In the genomic region with DNA sequence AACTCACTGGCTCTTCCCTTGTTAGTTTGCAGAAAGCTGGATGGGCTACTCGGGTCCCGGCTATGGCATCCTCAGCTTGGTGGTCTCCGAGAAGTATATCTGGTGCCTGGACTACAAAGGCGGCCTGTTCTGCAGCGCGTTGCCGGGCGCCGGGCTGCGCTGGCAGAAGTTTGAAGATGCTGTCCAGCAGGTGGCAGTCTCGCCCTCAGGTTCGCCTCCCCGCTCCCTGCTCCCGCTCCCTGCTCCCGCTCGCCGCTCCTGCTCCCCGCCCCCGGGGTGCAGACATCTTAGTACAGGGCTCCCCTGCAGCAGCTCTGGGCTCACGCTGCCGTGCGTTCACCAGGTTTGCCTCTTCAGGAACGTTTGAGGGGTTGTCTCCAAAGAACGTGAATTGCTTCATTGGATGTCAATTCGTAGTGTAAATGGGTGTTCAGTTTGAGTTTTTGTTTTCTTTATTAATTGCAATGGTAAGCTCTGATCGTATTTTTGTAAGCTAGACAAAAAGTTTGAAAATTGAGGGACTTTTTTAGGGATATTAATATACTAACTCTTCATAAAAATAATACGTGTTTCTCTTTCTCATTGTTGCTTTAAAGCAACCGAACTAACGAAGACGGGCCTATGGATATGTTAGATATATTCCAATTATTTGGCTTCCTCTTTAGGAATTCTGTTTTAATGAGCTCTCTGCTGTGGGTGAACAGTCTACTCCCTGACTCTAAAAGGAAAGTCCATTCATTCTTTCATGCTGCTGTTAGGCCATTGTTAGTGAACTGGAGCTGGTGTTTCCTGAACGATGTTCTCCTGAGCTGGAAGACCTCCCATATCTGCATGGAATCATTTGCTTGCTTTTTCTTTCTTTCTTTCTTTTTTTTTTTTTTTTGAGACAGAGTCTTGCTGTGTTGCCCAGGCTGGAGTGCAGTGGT, we compare ENCODE assay signal across 8 cellular contexts.
DNase-seq lines count a peak whose midpoint lies in the region; ATAC-seq and TF ChIP-seq lines count a peak whose summit lies in the region.

No MANE protein-coding gene starts in this region.

- no peaks in the 10 kb centered on the region for H3K27me3 ChIP-seq in AG04450 (ENCODE audit: control insufficient read depth, insufficient read depth, low read length)

- ATAC-seq in GM21529 (IDR thresholded peaks at IDR 0.05; ENCODE audit: unreplicated experiment): peak; percentile 79
- peak; percentile 57 for ATAC-seq in left colon
- no peak for ATAC-seq in GM21423 (IDR thresholded peaks at IDR 0.05; ENCODE audit: unreplicated experiment)

- no peaks in the 10 kb centered on the region for H3K27me3 Mint-ChIP-seq in chondrocyte (ENCODE audit: low read depth)

- peak overlapping the region; percentile 39 for H3K4me3 Mint-ChIP-seq in chondrocyte (ENCODE audit: unreplicated experiment)

- H3K4me1 Mint-ChIP-seq in chondrocyte (ENCODE audit: low read depth): peaks cover 9% of the 10 kb centered on the region

- TF ChIP-seq CTCF in AG04450 (IDR thresholded peaks at IDR 0.05; ENCODE audit: low read depth, low read length) (peak; percentile 75), chondrocyte (IDR thresholded peaks at IDR 0.05) (peak; percentile 91)

- POLR2A ChIA-PET in AG04450 (lab: Yijun Ruan, JAX): no interaction called here

- no peak overlapping the region for H3K27ac ChIP-seq in AG04450 (ENCODE audit: low read depth, low read length)

- H3K27ac Mint-ChIP-seq in chondrocyte (ENCODE audit: unreplicated experiment): no peak overlapping the region

- no peaks in the 10 kb centered on the region for H3K9me3 Mint-ChIP-seq in chondrocyte (ENCODE audit: low read depth)

- CTCF ChIA-PET in AG04450 (lab: Charles Lee): interaction anchor here (0.5 to 3.6 kb wide), 46 partner anchors 8 to 1062 kb away, joined by 3 to 45 read pairs (median 4); a partner anchor contains a TSS

- H3K36me3 Mint-ChIP-seq in chondrocyte (ENCODE audit: low read depth): peaks cover 19% of the 10 kb centered on the region

- H3K4me3 ChIP-seq in AG04450 (ENCODE audit: low read depth, low read length): peak overlapping the region; percentile 29; the same call in 1 of the 2 replicates

- no peaks in the 10 kb centered on the region for H3K9me3 ChIP-seq in AG04450 (ENCODE audit: control insufficient read depth, insufficient read depth, low read length)

- intact Hi-C loops in left colon (cut with DNase I, micrococcal nuclease): loop anchor here in 1 of 2 donors (5.0 kb wide), 1 partner anchor 79 kb away; no protein-coding TSS in a partner anchor

- peak; percentile 48 for DNase-seq in AG04450 (ENCODE audit: low read depth, low spot score)
- peak; percentile 64 for DNase-seq in NCI-H345 treated with DMSO at 0.1 percent for 48 hours (lab: John Stamatoyannopoulos, UW; ENCODE audit: unreplicated experiment)
- DNase-seq in activated CD4-positive, alpha-beta T cell treated with anti-CD3 and anti-CD28 coated beads for 4 hours: peak; percentile 49 to 58
- DNase-seq in chondrocyte (ENCODE audit: low spot score): no peak
- DNase-seq in left colon: peak; percentile 86 to 94
- peak; percentile 12 to 25 for DNase-seq in stimulated activated CD4-positive, alpha-beta T cell treated with anti-CD3 and anti-CD28 coated beads, Interleukin-1b, Interleukin-23, amount 100 ng/mL, for 1 hour (ENCODE audit: low read depth in 2 of 2)
